In genomic region chr7:92039900-92040299, GRCh38 we compare ENCODE assay signal across 37 cellular contexts.
"Had no signal": no experiment of that assay in that cellular context is flagged by ENCODE, and none has a peak within 500 bp of the region (broad histone marks: within the 10 kb centered on the region; RNA-seq: fewer than 3 reads in every experiment).

No MANE protein-coding gene starts in this region.

- H3K4me1 Mint-ChIP-seq: activated CD4-positive, alpha-beta T cell treated with anti-CD3 and anti-CD28 coated beads for 36 hours; activated CD4-positive, alpha-beta T cell treated with anti-CD3 and anti-CD28 coated beads, Interleukin-2, amount 10 ng/mL, durations not matched to agents 7 days and 5 days; activated naive CD8-positive, alpha-beta T cell treated with anti-CD3 and anti-CD28 coated beads for 36 hours; activated T-helper 17 cell treated with anti-CD3 and anti-CD28 coated beads, Interleukin-2, amount 50 U/mL, for 72 hours had no signal

- ATAC-seq: activated CD4-positive, alpha-beta T cell treated with anti-CD3 and anti-CD28 coated beads for 36 hours; activated CD4-positive, CD25-positive, alpha-beta regulatory T cell treated with anti-CD3 and anti-CD28 coated beads, Interleukin-2, amount 50 U/mL, for 24 hours; activated CD8-positive, alpha-beta T cell treated with anti-CD3 and anti-CD28 coated beads for 36 hours; activated naive CD4-positive, alpha-beta T cell treated with anti-CD3 and anti-CD28 coated beads, Interleukin-2, amount 50 U/mL, for 72 hours; activated T-cell treated with anti-CD3 and anti-CD28 coated beads, Interleukin-2, amount 50 U/mL, for 4 hours; activated T-cell treated with anti-CD3 and anti-CD28 coated beads, Interleukin-2, amount 50 U/mL, for 72 hours; activated T-helper 17 cell treated with anti-CD3 and anti-CD28 coated beads, Interleukin-2, amount 50 U/mL, for 72 hours; body of pancreas; WTC11 had no signal

- H3K36me3 Mint-ChIP-seq: activated naive CD4-positive, alpha-beta T cell treated with anti-CD3 and anti-CD28 coated beads, Interleukin-2, amount 50 U/mL, for 72 hours had no signal

- DNase-seq: activated CD4-positive, alpha-beta memory T cell treated with anti-CD3 and anti-CD28 coated beads for 36 hours; activated CD4-positive, alpha-beta T cell treated with anti-CD3 and anti-CD28 coated beads for 1 hour; activated CD4-positive, alpha-beta T cell treated with anti-CD3 and anti-CD28 coated beads for 36 hours; activated CD4-positive, alpha-beta T cell treated with anti-CD3 and anti-CD28 coated beads for 48 hours; activated CD4-positive, alpha-beta T cell treated with anti-CD3 and anti-CD28 coated beads, Interleukin-2, amount 10 ng/mL, durations not matched to agents 7 days and 5 days; activated CD4-positive, CD25-positive, alpha-beta regulatory T cell; activated CD8-positive, alpha-beta memory T cell treated with anti-CD3 and anti-CD28 coated beads, Interleukin-2, amount 50 U/mL, for 4 hours; activated CD8-positive, alpha-beta T cell treated with anti-CD3 and anti-CD28 coated beads for 36 hours; activated effector memory CD4-positive, alpha-beta T cell treated with anti-CD3 and anti-CD28 coated beads, Interleukin-2, amount 50 U/mL, for 16 hours; activated gamma-delta T cell treated with Interleukin-2 at 50 U/mL for 16 hours; activated naive CD4-positive, alpha-beta T cell; activated naive CD4-positive, alpha-beta T cell treated with anti-CD3 and anti-CD28 coated beads for 36 hours; activated naive CD4-positive, alpha-beta T cell treated with anti-CD3 and anti-CD28 coated beads, Interleukin-2, amount 50 U/mL, for 16 hours; activated naive CD8-positive, alpha-beta T cell treated with anti-CD3 and anti-CD28 coated beads for 36 hours; activated T-cell treated with anti-CD3 and anti-CD28 coated beads for 4 hours; activated T-cell treated with anti-CD3 and anti-CD28 coated beads, Interleukin-2, amount 50 U/mL, for 1 hour; activated T-cell treated with anti-CD3 and anti-CD28 coated beads, Interleukin-2, amount 50 U/mL, for 4 hours; activated T-cell treated with anti-CD3 and anti-CD28 coated beads, Interleukin-2, amount 50 U/mL, for 72 hours; adrenal gland; amniotic stem cell; aorta; body of pancreas; brain microvascular endothelial cell; central memory CD4-positive, alpha-beta T cell; T-helper 1 cell; T-helper 2 cell; T-helper 9 cell; WERI-Rb-1 had no signal

- H3K27me3 Mint-ChIP-seq: activated CD4-positive, alpha-beta memory T cell treated with anti-CD3 and anti-CD28 coated beads for 36 hours; activated CD4-positive, alpha-beta T cell treated with anti-CD3 and anti-CD28 coated beads for 36 hours; activated CD4-positive, alpha-beta T cell treated with anti-CD3 and anti-CD28 coated beads, Interleukin-2, amount 10 ng/mL, durations not matched to agents 7 days and 5 days; activated CD8-positive, alpha-beta T cell treated with anti-CD3 and anti-CD28 coated beads for 36 hours; activated naive CD8-positive, alpha-beta T cell treated with anti-CD3 and anti-CD28 coated beads for 36 hours; activated T-helper 17 cell treated with anti-CD3 and anti-CD28 coated beads, Interleukin-2, amount 50 U/mL, for 72 hours had no signal

- H3K4me3 Mint-ChIP-seq: activated CD4-positive, alpha-beta memory T cell treated with anti-CD3 and anti-CD28 coated beads for 36 hours; activated CD4-positive, alpha-beta T cell treated with anti-CD3 and anti-CD28 coated beads for 36 hours; activated CD4-positive, alpha-beta T cell treated with anti-CD3 and anti-CD28 coated beads, Interleukin-2, amount 10 ng/mL, durations not matched to agents 7 days and 5 days; activated CD8-positive, alpha-beta T cell treated with anti-CD3 and anti-CD28 coated beads for 36 hours; activated naive CD4-positive, alpha-beta T cell treated with anti-CD3 and anti-CD28 coated beads for 36 hours; activated naive CD8-positive, alpha-beta T cell treated with anti-CD3 and anti-CD28 coated beads for 36 hours; activated T-cell treated with anti-CD3 and anti-CD28 coated beads, Interleukin-2, amount 50 U/mL, for 4 hours; activated T-cell treated with anti-CD3 and anti-CD28 coated beads, Interleukin-2, amount 50 U/mL, for 72 hours; activated T-helper 1 cell treated with anti-CD3 and anti-CD28 coated beads, Interleukin-12 subunit alpha, Interleukin-12 subunit beta, Interleukin-2, Interleukin-4 antibody, amounts not matched to agents 30 ng/mL and 10 ng/mL and 1 ng/mL, durations not matched to agents 14 hours and 24 hours and 36 hours; activated T-helper 17 cell treated with anti-CD3 and anti-CD28 coated beads, Interleukin-2, amount 50 U/mL, for 72 hours; T-helper 1 cell treated with Interleukin-12 subunit alpha and Interleukin-12 subunit beta and Interleukin-4 antibody, amounts not matched to agents 30 μg/mL and 1 μg/mL, for 36 hours; T-helper 2 cell treated with Interferon-gamma antibody and Interleukin-4, amounts not matched to agents 5 μg/mL and 100 μg/mL, for 36 hours; WTC11 had no signal

- H3K27me3 ChIP-seq: adrenal gland, body of pancreas, brain microvascular endothelial cell, breast epithelium had no signal

- H3K27ac Mint-ChIP-seq: activated CD4-positive, alpha-beta memory T cell treated with anti-CD3 and anti-CD28 coated beads for 36 hours; activated CD4-positive, alpha-beta T cell treated with anti-CD3 and anti-CD28 coated beads for 36 hours; activated CD4-positive, alpha-beta T cell treated with anti-CD3 and anti-CD28 coated beads, Interleukin-2, amount 10 ng/mL, durations not matched to agents 7 days and 5 days; activated CD8-positive, alpha-beta T cell treated with anti-CD3 and anti-CD28 coated beads for 36 hours; activated naive CD4-positive, alpha-beta T cell treated with anti-CD3 and anti-CD28 coated beads for 36 hours; activated naive CD4-positive, alpha-beta T cell treated with anti-CD3 and anti-CD28 coated beads, Interleukin-2, amount 50 U/mL, for 72 hours; activated naive CD8-positive, alpha-beta T cell treated with anti-CD3 and anti-CD28 coated beads for 36 hours; activated T-cell treated with anti-CD3 and anti-CD28 coated beads, Interleukin-2, amount 50 U/mL, for 72 hours; activated T-helper 1 cell treated with anti-CD3 and anti-CD28 coated beads, Interleukin-12 subunit alpha, Interleukin-12 subunit beta, Interleukin-2, Interleukin-4 antibody, amounts not matched to agents 30 ng/mL and 10 ng/mL and 1 ng/mL, durations not matched to agents 14 hours and 24 hours and 36 hours; activated T-helper 17 cell treated with anti-CD3 and anti-CD28 coated beads, Interleukin-2, amount 50 U/mL, for 72 hours; T-helper 1 cell treated with Interleukin-12 subunit alpha and Interleukin-12 subunit beta and Interleukin-4 antibody, amounts not matched to agents 30 μg/mL and 1 μg/mL, for 36 hours; T-helper 2 cell treated with Interferon-gamma antibody and Interleukin-4, amounts not matched to agents 5 μg/mL and 100 μg/mL, for 36 hours; WTC11 had no signal

- FAIRE-seq: astrocyte had no signal

- H3K4me1 ChIP-seq: breast epithelium had no signal

- H3K9me3 ChIP-seq: adrenal gland, body of pancreas, breast epithelium had no signal

- H3K27ac ChIP-seq: adrenal gland, brain microvascular endothelial cell, breast epithelium, WERI-Rb-1 had no signal

- H3K9me3 Mint-ChIP-seq: activated CD4-positive, alpha-beta memory T cell treated with anti-CD3 and anti-CD28 coated beads for 36 hours; activated CD4-positive, alpha-beta T cell treated with anti-CD3 and anti-CD28 coated beads, Interleukin-2, amount 10 ng/mL, durations not matched to agents 7 days and 5 days; activated CD8-positive, alpha-beta T cell treated with anti-CD3 and anti-CD28 coated beads for 36 hours; activated naive CD4-positive, alpha-beta T cell treated with anti-CD3 and anti-CD28 coated beads for 36 hours; activated naive CD4-positive, alpha-beta T cell treated with anti-CD3 and anti-CD28 coated beads, Interleukin-2, amount 50 U/mL, for 72 hours; activated naive CD8-positive, alpha-beta T cell treated with anti-CD3 and anti-CD28 coated beads for 36 hours; activated T-cell treated with anti-CD3 and anti-CD28 coated beads, Interleukin-2, amount 50 U/mL, for 4 hours; activated T-cell treated with anti-CD3 and anti-CD28 coated beads, Interleukin-2, amount 50 U/mL, for 72 hours; activated T-helper 1 cell treated with anti-CD3 and anti-CD28 coated beads, Interleukin-12 subunit alpha, Interleukin-12 subunit beta, Interleukin-2, Interleukin-4 antibody, amounts not matched to agents 30 ng/mL and 10 ng/mL and 1 ng/mL, durations not matched to agents 14 hours and 24 hours and 36 hours; activated T-helper 17 cell treated with anti-CD3 and anti-CD28 coated beads, Interleukin-2, amount 50 U/mL, for 72 hours; T-helper 1 cell treated with Interleukin-12 subunit alpha and Interleukin-12 subunit beta and Interleukin-4 antibody, amounts not matched to agents 30 μg/mL and 1 μg/mL, for 36 hours; T-helper 2 cell treated with Interferon-gamma antibody and Interleukin-4, amounts not matched to agents 5 μg/mL and 100 μg/mL, for 36 hours; WTC11 had no signal

- H3K4me3 ChIP-seq: adrenal gland, body of pancreas, breast epithelium had no signal
